ENCODE assay signal across 2 cellular contexts in the genomic region with DNA sequence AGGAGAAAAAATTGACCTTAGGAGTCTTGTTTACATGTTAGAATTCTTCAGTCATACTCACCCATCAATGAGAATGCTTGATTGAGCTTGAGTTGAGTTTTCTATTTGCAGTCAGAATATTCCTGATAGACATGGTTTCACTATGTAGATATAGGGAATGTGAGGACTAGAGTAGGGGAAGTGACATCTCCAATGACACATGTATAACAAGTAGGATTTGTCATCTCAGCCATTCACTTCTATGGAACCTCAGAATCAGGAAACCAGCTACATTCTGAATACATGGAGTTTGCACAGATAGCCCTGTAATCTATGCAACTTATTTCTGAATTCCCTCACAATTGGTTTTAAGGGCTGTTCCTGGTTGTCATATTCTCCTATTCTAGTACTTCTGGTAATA.
TF ChIP-seq lines count a peak whose summit lies in the region.

No MANE protein-coding gene starts in this region.

TF ChIP-seq in IMR-90, 13 proteins besides CTCF, POLR2A, EP300 and RAD21:
- TF ChIP-seq RFX5 (IDR thresholded peaks at IDR 0.05; ENCODE audit: low read depth, low read length) = no peak
- TF ChIP-seq, protein P1, sequence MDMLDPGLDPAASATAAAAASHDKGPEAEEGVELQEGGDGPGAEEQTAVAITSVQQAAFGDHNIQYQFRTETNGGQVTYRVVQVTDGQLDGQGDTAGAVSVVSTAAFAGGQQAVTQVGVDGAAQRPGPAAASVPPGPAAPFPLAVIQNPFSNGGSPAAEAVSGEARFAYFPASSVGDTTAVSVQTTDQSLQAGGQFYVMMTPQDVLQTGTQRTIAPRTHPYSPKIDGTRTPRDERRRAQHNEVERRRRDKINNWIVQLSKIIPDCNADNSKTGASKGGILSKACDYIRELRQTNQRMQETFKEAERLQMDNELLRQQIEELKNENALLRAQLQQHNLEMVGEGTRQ (IDR thresholded peaks at IDR 0.05; ENCODE audit: low read depth, low read length) = no peak
- no peak for TF ChIP-seq BHLHE40 (IDR thresholded peaks at IDR 0.05; ENCODE audit: low read depth, low read length)
- TF ChIP-seq MAZ (IDR thresholded peaks at IDR 0.05; ENCODE audit: borderline replicate concordance, low read depth, low read length) = no peak
- no peak for TF ChIP-seq SMC3 (IDR thresholded peaks at IDR 0.05; ENCODE audit: low read depth, low read length)
- no peak for TF ChIP-seq NFE2L2 (IDR thresholded peaks at IDR 0.05; ENCODE audit: low read depth, low read length)
- no peak for TF ChIP-seq RCOR1 (IDR thresholded peaks at IDR 0.05; ENCODE audit: insufficient replicate concordance, low read length)
- no peak for TF ChIP-seq CEBPB (IDR thresholded peaks at IDR 0.05; ENCODE audit: low read depth, low read length)
- TF ChIP-seq MAFK (IDR thresholded peaks at IDR 0.05; ENCODE audit: low read depth, low read length) = no peak
- no peak for TF ChIP-seq MXI1 (IDR thresholded peaks at IDR 0.05; ENCODE audit: borderline replicate concordance, low read depth, low read length)
- TF ChIP-seq FOS (IDR thresholded peaks at IDR 0.05; ENCODE audit: low read depth, low read length) = no peak
- TF ChIP-seq CHD1 (IDR thresholded peaks at IDR 0.05; ENCODE audit: low read depth, low read length) = no peak
- TF ChIP-seq, protein P2, sequence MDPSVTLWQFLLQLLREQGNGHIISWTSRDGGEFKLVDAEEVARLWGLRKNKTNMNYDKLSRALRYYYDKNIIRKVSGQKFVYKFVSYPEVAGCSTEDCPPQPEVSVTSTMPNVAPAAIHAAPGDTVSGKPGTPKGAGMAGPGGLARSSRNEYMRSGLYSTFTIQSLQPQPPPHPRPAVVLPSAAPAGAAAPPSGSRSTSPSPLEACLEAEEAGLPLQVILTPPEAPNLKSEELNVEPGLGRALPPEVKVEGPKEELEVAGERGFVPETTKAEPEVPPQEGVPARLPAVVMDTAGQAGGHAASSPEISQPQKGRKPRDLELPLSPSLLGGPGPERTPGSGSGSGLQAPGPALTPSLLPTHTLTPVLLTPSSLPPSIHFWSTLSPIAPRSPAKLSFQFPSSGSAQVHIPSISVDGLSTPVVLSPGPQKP (IDR thresholded peaks at IDR 0.05; ENCODE audit: borderline replicate concordance, low read depth, low read length) = no peak

TF ChIP-seq in endothelial cell of umbilical vein, 7 proteins besides CTCF, POLR2A, EP300 and RAD21:
- TF ChIP-seq, protein P3, sequence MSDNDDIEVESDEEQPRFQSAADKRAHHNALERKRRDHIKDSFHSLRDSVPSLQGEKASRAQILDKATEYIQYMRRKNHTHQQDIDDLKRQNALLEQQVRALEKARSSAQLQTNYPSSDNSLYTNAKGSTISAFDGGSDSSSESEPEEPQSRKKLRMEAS (IDR thresholded peaks at IDR 0.05; ENCODE audit: insufficient read depth, insufficient read length) = no peak
- no peak for TF ChIP-seq FOS (IDR thresholded peaks at IDR 0.05; ENCODE audit: borderline replicate concordance, insufficient read depth, low read length)
- TF ChIP-seq MYC (IDR thresholded peaks at IDR 0.05; ENCODE audit: low read depth, low read length) = no peak
- no peak for TF ChIP-seq GATA2 (IDR thresholded peaks at IDR 0.05; ENCODE audit: insufficient read depth, insufficient read length, low read depth, low read length)
- no peak for TF ChIP-seq EZH2 (IDR thresholded peaks at IDR 0.05; ENCODE audit: borderline replicate concordance, low read depth, low read length, severe bottlenecking)
- no peak for TF ChIP-seq JUN (IDR thresholded peaks at IDR 0.05; ENCODE audit: borderline replicate concordance, insufficient read depth, insufficient read length, low read depth)
- no peak for TF ChIP-seq POLR2AphosphoS5 (IDR thresholded peaks at IDR 0.05; ENCODE audit: insufficient read depth, low read depth, low read length)
TF ChIP-seq in endothelial cell of umbilical vein: peak in this region for 0.
